In the genomic region with DNA sequence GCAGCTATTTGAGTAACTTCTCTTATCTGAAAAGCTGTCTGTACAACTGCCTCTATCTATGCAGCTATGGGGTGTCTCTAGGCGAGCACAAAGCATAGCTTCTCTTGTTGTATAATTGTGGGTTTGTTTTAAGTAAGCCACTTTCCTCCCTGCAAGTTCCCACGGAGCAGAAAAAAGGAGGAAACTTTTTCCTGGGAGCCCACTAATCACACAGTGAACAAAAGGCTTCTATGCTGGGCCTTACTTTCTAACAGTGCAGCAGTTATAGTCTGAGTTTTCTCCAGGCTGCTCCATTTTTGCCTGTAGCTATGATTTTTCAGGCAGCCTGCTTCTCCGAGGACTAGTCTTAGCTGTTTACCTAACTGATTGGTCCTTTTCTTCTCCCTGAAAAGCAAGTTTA, we compare ENCODE assay signal across 27 cellular contexts.
DNase-seq lines count a peak whose midpoint lies in the region; ATAC-seq and TF ChIP-seq lines count a peak whose summit lies in the region.
"Had no signal": no experiment of that assay in that cellular context is flagged by ENCODE, and none has a peak within 500 bp of the region (broad histone marks: within the 10 kb centered on the region; RNA-seq: fewer than 3 reads in every experiment).

No MANE protein-coding gene starts in this region.

- 86 to 90% methylated on average over 1 to 3 of the region's 3 CpGs for WGBS in endodermal cell (ENCODE audit: insufficient coverage in 1 of 2, insufficient read length in 1 of 2), 2 experiments
- 67 to 77% methylated on average over 1 to 3 of the region's 3 CpGs for WGBS in mesodermal cell (ENCODE audit: insufficient coverage in 2 of 2), 2 experiments
- WGBS in tibial nerve, 2 donors, result 24 to 27% methylated on average over 3 of the region's 3 CpGs

- ATAC-seq in GM19035 (IDR thresholded peaks at IDR 0.05; ENCODE audit: unreplicated experiment), result no peak
- ATAC-seq: A549, GM12878, PC-3 had no signal

- no peaks in the 10 kb centered on the region for H3K36me3 Mint-ChIP-seq in endodermal cell (ENCODE audit: low read depth)

- peak in 1 of 2 donors; percentile 18 for TF ChIP-seq EP300 in tibial nerve (IDR thresholded peaks at IDR 0.05)

- DNase-seq in RPMI7951 (ENCODE audit: low read depth), result peak; percentile 53
- no peak for DNase-seq in endodermal cell
- no peak for DNase-seq in tibial nerve (ENCODE audit: low spot score in 2 of 2)
- DNase-seq in NCI-H128 (lab: John Stamatoyannopoulos, UW; ENCODE audit: unreplicated experiment), result no peak
- no peak for DNase-seq in HK-2 (ENCODE audit: unreplicated experiment)
- DNase-seq: AML-193; CD4-positive, alpha-beta T cell; COR-L47; DMS79; EL; GDM1; HCEC 1CT; NCI-H1092; NCI-H1436 treated with DMSO at 0.1 percent for 48 hours; NCI-H187 treated with DMSO at 0.1 percent for 48 hours; NCI-H2171 treated with DMSO at 0.1 percent for 48 hours; NCI-H345; NCI-H524; NCI-H774; NK-92 treated with Interleukin-12 subunit alpha and Interleukin-12 subunit beta, amount 100 ng/mL, for 24 hours; PC-3; Right ventricle myocardium superior had no signal

- H3K27me3 Mint-ChIP-seq in endodermal cell (ENCODE audit: insufficient read depth), result no peaks in the 10 kb centered on the region
- H3K27me3 Mint-ChIP-seq: CD4-positive, alpha-beta T cell had no signal

- H3K4me3 ChIP-seq in endodermal cell (ENCODE audit: low read length) (no peak overlapping the region), mesodermal cell (ENCODE audit: extremely low read depth, insufficient read depth, low read length, poor library complexity, severe bottlenecking) (no peak overlapping the region), tibial nerve (peak overlapping the region in 1 of 4 donors; percentile 19)
- H3K4me3 ChIP-seq: A549; BLaER1 treated with 17β-estradiol and CSF1 and Interleukin-3, amounts not matched to agents 10 nM and 100 nM; GM12878 had no signal

- H3K4me1 ChIP-seq in endodermal cell (ENCODE audit: control insufficient read depth, insufficient read depth, low read length), result peaks cover 2% of the 10 kb centered on the region
- no peaks in the 10 kb centered on the region for H3K4me1 ChIP-seq in mesodermal cell (ENCODE audit: control insufficient read depth, insufficient read depth, low read length, poor library complexity, severe bottlenecking)
- H3K4me1 ChIP-seq in tibial nerve, result no peaks in the 10 kb centered on the region
- H3K4me1 ChIP-seq: A549 had no signal

- H3K4me3 Mint-ChIP-seq in endodermal cell, result no peak overlapping the region
- H3K4me3 Mint-ChIP-seq: CD4-positive, alpha-beta T cell had no signal

- H3K9me3 ChIP-seq in endodermal cell (ENCODE audit: control insufficient read depth, low read length) (no peaks in the 10 kb centered on the region), mesodermal cell (ENCODE audit: control insufficient read depth, low read length) (peaks cover 9% of the 10 kb centered on the region), tibial nerve (no peaks in the 10 kb centered on the region)
- H3K9me3 ChIP-seq: A549 had no signal

- no peaks in the 10 kb centered on the region for H3K27me3 ChIP-seq in endodermal cell (ENCODE audit: control insufficient read depth, insufficient read depth, low read length, poor library complexity, severe bottlenecking)
- H3K27me3 ChIP-seq in tibial nerve, result no peaks in the 10 kb centered on the region
- H3K27me3 ChIP-seq: BLaER1 treated with 17β-estradiol and CSF1 and Interleukin-3, amounts not matched to agents 10 nM and 100 nM had no signal

- no peak overlapping the region for H3K27ac Mint-ChIP-seq in endodermal cell
- H3K27ac Mint-ChIP-seq: CD4-positive, alpha-beta T cell had no signal

- TF ChIP-seq CTCF in endodermal cell (conservative IDR thresholded peaks at IDR 0.05) (no peak), tibial nerve (IDR thresholded peaks at IDR 0.05) (no peak)

- H3K9ac ChIP-seq in endodermal cell (ENCODE audit: extremely low read depth, low read length, poor library complexity, severe bottlenecking), result no peak overlapping the region
- H3K9ac ChIP-seq: BLaER1 treated with 17β-estradiol and CSF1 and Interleukin-3, amounts not matched to agents 10 nM and 100 nM had no signal

- H3K4me1 Mint-ChIP-seq in endodermal cell, result peaks cover 9% of the 10 kb centered on the region

- no peak for TF ChIP-seq POLR2A in tibial nerve (IDR thresholded peaks at IDR 0.05)

- peaks cover 6% of the 10 kb centered on the region for H3K9me3 Mint-ChIP-seq in endodermal cell

- no peaks in the 10 kb centered on the region for H3K36me3 ChIP-seq in endodermal cell (ENCODE audit: control insufficient read depth, insufficient read depth, low read length)
- H3K36me3 ChIP-seq in mesodermal cell (ENCODE audit: control insufficient read depth, insufficient read depth, low read length), result no peaks in the 10 kb centered on the region
- no peaks in the 10 kb centered on the region for H3K36me3 ChIP-seq in tibial nerve
- H3K36me3 ChIP-seq: BLaER1 treated with 17β-estradiol and CSF1 and Interleukin-3, amounts not matched to agents 10 nM and 100 nM had no signal

- peak overlapping the region; percentile 48 for H3K27ac ChIP-seq in endodermal cell (ENCODE audit: low read depth, low read length)
- H3K27ac ChIP-seq in mesodermal cell (ENCODE audit: low read depth, low read length, severe bottlenecking), result peak overlapping the region; percentile 60
- H3K27ac ChIP-seq in tibial nerve, result peak overlapping the region in 3 of 4 donors; percentile 7 to 59 (median 35)
- H3K27ac ChIP-seq: A549 had no signal
